In genomic region chr2:48467637-48468036, GRCh38 we compare ENCODE assay signal across 25 cellular contexts.
"Had no signal": no experiment of that assay in that cellular context is flagged by ENCODE, and none has a peak within 500 bp of the region (broad histone marks: within the 10 kb centered on the region; RNA-seq: fewer than 3 reads in every experiment).

No MANE protein-coding gene starts in this region.

- H3K4me3 Mint-ChIP-seq: activated CD8-positive, alpha-beta T cell treated with anti-CD3 and anti-CD28 coated beads, Interleukin-2, amount 10 ng/mL, durations not matched to agents 7 days and 5 days; activated naive CD4-positive, alpha-beta T cell treated with anti-CD3 and anti-CD28 coated beads for 36 hours; central memory CD8-positive, alpha-beta T cell had no signal

- DNase-seq: activated CD4-positive, alpha-beta T cell treated with anti-CD3 and anti-CD28 coated beads for 4 hours; activated CD4-positive, alpha-beta T cell treated with anti-CD3 and anti-CD28 coated beads, Interleukin-2, amount 50 U/mL, for 4 hours; activated CD8-positive, alpha-beta memory T cell treated with anti-CD3 and anti-CD28 coated beads, Interleukin-2, amount 50 U/mL, for 48 hours; activated CD8-positive, alpha-beta T cell treated with anti-CD3 and anti-CD28 coated beads, Interleukin-2, amount 10 ng/mL, durations not matched to agents 7 days and 5 days; activated gamma-delta T cell; activated naive CD4-positive, alpha-beta T cell treated with anti-CD3 and anti-CD28 coated beads for 36 hours; activated T-cell treated with anti-CD3 and anti-CD28 coated beads, Interleukin-2, amount 50 U/mL, for 1 hour; amniotic stem cell; body of pancreas; Karpas-422; MM.1S; NCI-H1105 treated with DMSO at 0.1 percent for 48 hours; NCI-H1436 treated with DMSO at 0.1 percent for 48 hours; NCI-H187; NCI-H2081; NCI-H446; NCI-H524; PC-9; SIG-M5; T-helper 2 cell; T1000; WERI-Rb-1 had no signal

- H3K9me3 ChIP-seq: ascending aorta, body of pancreas had no signal

- H3K9me3 Mint-ChIP-seq: activated naive CD4-positive, alpha-beta T cell treated with anti-CD3 and anti-CD28 coated beads for 36 hours; central memory CD8-positive, alpha-beta T cell had no signal

- H3K27ac Mint-ChIP-seq: activated CD8-positive, alpha-beta T cell treated with anti-CD3 and anti-CD28 coated beads, Interleukin-2, amount 10 ng/mL, durations not matched to agents 7 days and 5 days; activated naive CD4-positive, alpha-beta T cell treated with anti-CD3 and anti-CD28 coated beads for 36 hours had no signal

- H3K4me1 Mint-ChIP-seq: central memory CD8-positive, alpha-beta T cell had no signal

- H3K27me3 Mint-ChIP-seq: central memory CD8-positive, alpha-beta T cell had no signal

- ATAC-seq: activated CD8-positive, alpha-beta T cell treated with anti-CD3 and anti-CD28 coated beads, Interleukin-2, amount 10 ng/mL, durations not matched to agents 7 days and 5 days; body of pancreas; K562 had no signal
